8 cellular contexts compared by ENCODE assay signal in genomic region chr6:149922091-149922490, GRCh38. TPM values are rescaled to one million over a fixed set of nuclear protein-coding genes. Genes with fewer than 3 reads are reported as not detected.
DNase-seq lines count a peak whose midpoint lies in the region; FAIRE-seq and TF ChIP-seq lines count a peak whose summit lies in the region.
"Not testable (repeated sequence)": the region's sequence is repeated elsewhere in the genome, so short reads cannot be mapped to it uniquely, and the experiment has no call there.
"Had no signal": no experiment of that assay in that cellular context is flagged by ENCODE, and none has a peak within 500 bp of the region (broad histone marks: within the 10 kb centered on the region; RNA-seq: fewer than 3 reads in every experiment).

No MANE protein-coding gene starts in this region.

- not testable (repeated sequence) for H3K27me3 ChIP-seq in A673 (replicated peaks; ENCODE audit: insufficient read depth, low read depth, low read length, poor library complexity); bronchial epithelial cell (ENCODE audit: control insufficient read depth, insufficient read depth, low read length); osteoblast (ENCODE audit: insufficient read depth, low read length)
- peaks cover 84% of the 10 kb centered on the region for H3K27me3 ChIP-seq in HUES48 (ENCODE audit: control insufficient read depth, insufficient read depth, low read length)
- H3K27me3 ChIP-seq in iPS-20b (ENCODE audit: insufficient read depth, low read length): peaks cover 87% of the 10 kb centered on the region

- H3K4me3 Mint-ChIP-seq in activated CD4-positive, alpha-beta memory T cell treated with anti-CD3 and anti-CD28 coated beads, Interleukin-2, amount 10 ng/mL, durations not matched to agents 7 days and 5 days: peak overlapping the region; percentile 19

- H3K36me3 ChIP-seq in A673 (ENCODE audit: insufficient read depth, low read length, poor library complexity, severe bottlenecking); HUES48 (ENCODE audit: control insufficient read depth, insufficient read depth, low read length); iPS-20b (ENCODE audit: insufficient read depth, low read depth, low read length); osteoblast (ENCODE audit: insufficient read depth, low read length): not testable (repeated sequence)
- H3K36me3 ChIP-seq in bronchial epithelial cell (ENCODE audit: control insufficient read depth, insufficient read depth, low read length): peaks cover 16% of the 10 kb centered on the region

- POLR2A ChIA-PET in A673 (lab: Charles Lee; ENCODE audit: low non-redundant PET); activated CD4-positive, alpha-beta memory T cell treated with anti-CD3 and anti-CD28 coated beads, Interleukin-2, amount 10 ng/mL, durations not matched to agents 7 days and 5 days (lab: Charles Lee): not testable (repeated sequence)

- peak overlapping the region; percentile 97 for H3K4me2 ChIP-seq in osteoblast (ENCODE audit: insufficient read depth, low read length)

- H3K9me3 ChIP-seq in A673 (ENCODE audit: low read depth, low read length, poor library complexity, severe bottlenecking); HUES48 (ENCODE audit: control insufficient read depth, insufficient read depth, low read length); iPS-20b (ENCODE audit: insufficient read depth, low read depth, low read length); osteoblast (ENCODE audit: low read depth, low read length): not testable (repeated sequence)

- H3K4me1 ChIP-seq in A673 (ENCODE audit: insufficient read depth, low read length, poor library complexity, severe bottlenecking): peaks cover 12% of the 10 kb centered on the region
- H3K4me1 ChIP-seq in HUES48 (ENCODE audit: control insufficient read depth, insufficient read depth, low read length); iPS-20b (ENCODE audit: insufficient read depth, low read length); osteoblast (ENCODE audit: insufficient read depth, low read length): not testable (repeated sequence)

- not testable (repeated sequence) for H3K9me3 Mint-ChIP-seq in activated CD4-positive, alpha-beta memory T cell treated with anti-CD3 and anti-CD28 coated beads, Interleukin-2, amount 10 ng/mL, durations not matched to agents 7 days and 5 days

- H3K27ac ChIP-seq in A673 (ENCODE audit: low read depth, low read length, poor library complexity, severe bottlenecking); HUES48 (ENCODE audit: low read depth, low read length); iPS-20b (ENCODE audit: low read length); osteoblast (ENCODE audit: low read depth, low read length): not testable (repeated sequence)

- H2AFZ ChIP-seq in osteoblast (ENCODE audit: low read length): not testable (repeated sequence)

- not testable (repeated sequence) for FAIRE-seq in bronchial epithelial cell (lab: Jason Lieb, UNC)

- H3K36me3 Mint-ChIP-seq in activated CD4-positive, alpha-beta memory T cell treated with anti-CD3 and anti-CD28 coated beads, Interleukin-2, amount 10 ng/mL, durations not matched to agents 7 days and 5 days (ENCODE audit: low read depth): not testable (repeated sequence)

- not testable (repeated sequence) for H3K79me2 ChIP-seq in osteoblast (ENCODE audit: insufficient read depth, low read length)

- peak overlapping the region; percentile 52 for H3K4me3 ChIP-seq in A673 (ENCODE audit: low read depth, low read length, poor library complexity, severe bottlenecking)
- peak overlapping the region; percentile 67 for H3K4me3 ChIP-seq in HUES48 (ENCODE audit: low read depth, low read length)
- peak overlapping the region; percentile 86 for H3K4me3 ChIP-seq in bronchial epithelial cell (ENCODE audit: low read depth, low read length)
- peak overlapping the region; percentile 61 for H3K4me3 ChIP-seq in iPS-20b (ENCODE audit: low read length)
- peak overlapping the region; percentile 70 for H3K4me3 ChIP-seq in osteoblast (ENCODE audit: insufficient read depth, low read length)

- not testable (repeated sequence) for TF ChIP-seq CTCF in A673 (conservative IDR thresholded peaks at IDR 0.05; ENCODE audit: low read depth, low read length); bronchial epithelial cell (IDR thresholded peaks at IDR 0.05; ENCODE audit: insufficient read depth, low read length, severe bottlenecking); osteoblast (IDR thresholded peaks at IDR 0.05; ENCODE audit: extremely low read depth, low read depth, low read length)

- H3K27ac Mint-ChIP-seq in activated CD4-positive, alpha-beta memory T cell treated with anti-CD3 and anti-CD28 coated beads, Interleukin-2, amount 10 ng/mL, durations not matched to agents 7 days and 5 days: not testable (repeated sequence)

- not testable (repeated sequence) for H3K9ac ChIP-seq in HUES48 (ENCODE audit: low read depth, low read length); iPS-20b (ENCODE audit: low read depth, low read length)

- not testable (repeated sequence) for BruUV-seq in A673 (replicated peaks; lab: Mats Ljungman, UMichigan)

- intact Hi-C loops in A673 (cut with micrococcal nuclease; ENCODE audit: unreplicated experiment): not testable (repeated sequence)

- not testable (repeated sequence) for DNase-seq in A673 (ENCODE audit: low spot score); activated CD4-positive, alpha-beta memory T cell treated with anti-CD3 and anti-CD28 coated beads, Interleukin-2, amount 10 ng/mL, durations not matched to agents 7 days and 5 days; bronchial epithelial cell (ENCODE audit: low read depth); osteoblast (ENCODE audit: insufficient read length, low spot score, missing footprints)

- H3K27me3 Mint-ChIP-seq in activated CD4-positive, alpha-beta memory T cell treated with anti-CD3 and anti-CD28 coated beads, Interleukin-2, amount 10 ng/mL, durations not matched to agents 7 days and 5 days: peaks cover 56% of the 10 kb centered on the region

- H3K4me1 Mint-ChIP-seq in activated CD4-positive, alpha-beta memory T cell treated with anti-CD3 and anti-CD28 coated beads, Interleukin-2, amount 10 ng/mL, durations not matched to agents 7 days and 5 days: peaks cover 33% of the 10 kb centered on the region

- CTCF ChIA-PET in A673 (lab: Charles Lee): not testable (repeated sequence)
- CTCF ChIA-PET in activated CD4-positive, alpha-beta memory T cell treated with anti-CD3 and anti-CD28 coated beads, Interleukin-2, amount 10 ng/mL, durations not matched to agents 7 days and 5 days (lab: Charles Lee): interaction anchor here (1.0 kb wide), 1 partner anchor 87 kb away, joined by 3 read pairs; no protein-coding TSS in a partner anchor

- H4K20me1 ChIP-seq in osteoblast (ENCODE audit: insufficient read depth, low read length): not testable (repeated sequence)

RNA-seq across cellular contexts. Expression of gene RAET1G, which starts 0.8 kb away (rescaled TPM):
- total RNA-seq in A673 (2021) (0.45 TPM in 1 of 2 replicates, not detected in the other), bronchial epithelial cell (26.6 and 45.0 TPM in 2 replicates), osteoblast (1.5 and 1.8 TPM in 2 replicates)
- not detected for total RNA-seq in activated CD4-positive, alpha-beta memory T cell treated with anti-CD3 and anti-CD28 coated beads, Interleukin-2, amount 10 ng/mL, durations not matched to agents 7 days and 5 days
- total RNA-seq: epithelial cell of proximal tubule, myocyte had no signal

RNA-seq across cellular contexts. Expression of gene ULBP2, which starts 19.7 kb away (rescaled TPM):
- total RNA-seq in A673 (2021) (2.6 and 4.2 TPM in 2 replicates), bronchial epithelial cell (2.4 and 12.2 TPM in 2 replicates), osteoblast (2.5 and 3.2 TPM in 2 replicates)
- 1 to 10 TPM; 1.5 to 1.8 TPM for total RNA-seq in activated CD4-positive, alpha-beta memory T cell treated with anti-CD3 and anti-CD28 coated beads, Interleukin-2, amount 10 ng/mL, durations not matched to agents 7 days and 5 days

RNA-seq across cellular contexts. Expression of gene RAET1E, which starts 24.2 kb away (rescaled TPM):
- 0.92 and 3.2 TPM in 2 replicates for total RNA-seq in A673 (2021)
- total RNA-seq in activated CD4-positive, alpha-beta memory T cell treated with anti-CD3 and anti-CD28 coated beads, Interleukin-2, amount 10 ng/mL, durations not matched to agents 7 days and 5 days: not detected
- 19.0 and 35.1 TPM in 2 replicates for total RNA-seq in bronchial epithelial cell
- total RNA-seq in osteoblast: 0.36 and 0.88 TPM in 2 replicates
- total RNA-seq: epithelial cell of proximal tubule had no signal

RNA-seq across cellular contexts. Expression of gene ULBP1, which starts 41.7 kb away (rescaled TPM):
- 5.2 and 7.0 TPM in 2 replicates for total RNA-seq in A673 (2021)
- total RNA-seq in activated CD4-positive, alpha-beta memory T cell treated with anti-CD3 and anti-CD28 coated beads, Interleukin-2, amount 10 ng/mL, durations not matched to agents 7 days and 5 days: 1 to 10 TPM; 2.1 to 2.3 TPM
- total RNA-seq in bronchial epithelial cell: 1.1 and 4.1 TPM in 2 replicates
- 0.72 and 0.88 TPM in 2 replicates for total RNA-seq in osteoblast

RNA-seq across cellular contexts. Expression of gene LRP11, which starts 57.9 kb away (rescaled TPM):
- total RNA-seq in A673 (2021) (53.2 and 56.1 TPM in 2 replicates), bronchial epithelial cell (108 and 129 TPM in 2 replicates), osteoblast (39.4 and 54.2 TPM in 2 replicates)
- 1 to 10 TPM; 6.0 to 7.2 TPM for total RNA-seq in activated CD4-positive, alpha-beta memory T cell treated with anti-CD3 and anti-CD28 coated beads, Interleukin-2, amount 10 ng/mL, durations not matched to agents 7 days and 5 days
